Comparison of ENCODE assay signal across 20 cellular contexts in genomic region chr2:112642961-112643360, GRCh38. TPM values are rescaled to one million over a fixed set of nuclear protein-coding genes. Genes with fewer than 3 reads are reported as not detected.
DNase-seq lines count a peak whose midpoint lies in the region; ATAC-seq and TF ChIP-seq lines count a peak whose summit lies in the region.
"Had no signal": no experiment of that assay in that cellular context is flagged by ENCODE, and none has a peak within 500 bp of the region (broad histone marks: within the 10 kb centered on the region; RNA-seq: fewer than 3 reads in every experiment).

No MANE protein-coding gene starts in this region.

- H3K4me1 Mint-ChIP-seq in T-helper 2 cell treated with Interferon-gamma antibody and Interleukin-4, amounts not matched to agents 5 μg/mL and 100 μg/mL, for 36 hours (ENCODE audit: low read depth) = peaks cover 57% of the 10 kb centered on the region
- H3K4me1 Mint-ChIP-seq in dendritic cell treated with granulocyte-macrophage colony-stimulating factor and Interleukin-4, amounts not matched to agents 40 ng/mL and 50 ng/mL, for 4 days (ENCODE audit: low read depth) = peaks cover 60% of the 10 kb centered on the region
- peaks cover 42% of the 10 kb centered on the region for H3K4me1 Mint-ChIP-seq in osteocyte (ENCODE audit: unreplicated experiment)

- WGBS in IMR-90 (ENCODE audit: extremely low coverage in 2 of 2, insufficient read length in 1 of 2), 2 experiments = no CpG with 5 or more reads among the region's 7 CpGs

- H3K36me3 ChIP-seq in IMR-90 (ENCODE audit: control insufficient read depth, insufficient read depth, low read length) (peaks cover 4% of the 10 kb centered on the region; the same call in 1 of the 2 replicates), Karpas-422 (ENCODE audit: insufficient read depth, low read length) (peaks cover 9% of the 10 kb centered on the region)
- H3K36me3 ChIP-seq: prostate gland had no signal

- H2AFZ ChIP-seq in IMR-90 (replicated peaks; ENCODE audit: low read length, poor library complexity) = no peak overlapping the region
- H2AFZ ChIP-seq in Karpas-422 (ENCODE audit: low read length) = no peak overlapping the region

- BruUV-seq in IMR-90 (replicated peaks; lab: Mats Ljungman, UMichigan) = no TSS peak

- CTCF ChIA-PET in IMR-90 (lab: Yijun Ruan, JAX) = no interaction called here

- no peaks in the 10 kb centered on the region for H3K9me3 Mint-ChIP-seq in T-helper 2 cell treated with Interferon-gamma antibody and Interleukin-4, amounts not matched to agents 5 μg/mL and 100 μg/mL, for 36 hours
- no peaks in the 10 kb centered on the region for H3K9me3 Mint-ChIP-seq in dendritic cell treated with granulocyte-macrophage colony-stimulating factor and Interleukin-4, amounts not matched to agents 40 ng/mL and 50 ng/mL, for 4 days
- H3K9me3 Mint-ChIP-seq in osteocyte (ENCODE audit: unreplicated experiment) = no peaks in the 10 kb centered on the region
- H3K9me3 Mint-ChIP-seq: naive thymus-derived CD8-positive, alpha-beta T cell had no signal

- intact Hi-C loops in IMR-90 (cut with micrococcal nuclease) = no loop called here
- intact Hi-C loops in dendritic cell treated with granulocyte-macrophage colony-stimulating factor and Interleukin-4, amounts not matched to agents 40 ng/mL and 50 ng/mL, for 4 days (cut with micrococcal nuclease) = no loop called here

- H3K4ac ChIP-seq in IMR-90 (ENCODE audit: low read depth, low read length) = peak overlapping the region; percentile 84

- dilution Hi-C loops in IMR-90 (cut with HindIII; ENCODE audit: low sequenced_read_pairs, unreplicated experiment) = no loop called here

- peaks cover 33% of the 10 kb centered on the region for H3K9me1 ChIP-seq in IMR-90 (ENCODE audit: insufficient read depth, low read length)

- peak overlapping the region in 1 of 2 experiments; percentile 43; a peak in 3 of 4 replicates for H4K8ac ChIP-seq in IMR-90 (ENCODE audit: low read depth in 2 of 2, low read length in 2 of 2)

- in situ Hi-C loops in IMR-90 (cut with MboI; ENCODE audit: low sequenced_read_pairs) = no loop called here

- peaks cover 19% of the 10 kb centered on the region for H3K36me3 Mint-ChIP-seq in T-helper 2 cell treated with Interferon-gamma antibody and Interleukin-4, amounts not matched to agents 5 μg/mL and 100 μg/mL, for 36 hours (ENCODE audit: low read depth)
- H3K36me3 Mint-ChIP-seq in dendritic cell treated with granulocyte-macrophage colony-stimulating factor and Interleukin-4, amounts not matched to agents 40 ng/mL and 50 ng/mL, for 4 days (ENCODE audit: low read depth) = peaks cover 22% of the 10 kb centered on the region
- H3K36me3 Mint-ChIP-seq in osteocyte (ENCODE audit: unreplicated experiment) = peaks cover 10% of the 10 kb centered on the region

- H4K20me1 ChIP-seq in IMR-90 (ENCODE audit: insufficient read depth, low read length) (peaks cover 17% of the 10 kb centered on the region), Karpas-422 (ENCODE audit: insufficient read depth, low read depth, low read length) (no peaks in the 10 kb centered on the region)

- TF ChIP-seq CTCF in IMR-90 (conservative IDR thresholded peaks at IDR 0.05; ENCODE audit: low read depth, low read length) (no peak), osteocyte (IDR thresholded peaks at IDR 0.05) (no peak)

- H3K4me2 ChIP-seq in IMR-90 (ENCODE audit: low read depth, low read length) (no peak overlapping the region), Karpas-422 (ENCODE audit: low read depth, low read length, poor library complexity, severe bottlenecking) (no peak overlapping the region)
- H3K4me2 ChIP-seq: BLaER1 had no signal

- H2AK5ac ChIP-seq in IMR-90 (ENCODE audit: low read depth, low read length) = peak overlapping the region; percentile 92

- peak overlapping the region; percentile 51 for H2AK9ac ChIP-seq in IMR-90 (replicated peaks; ENCODE audit: low read depth, low read length, poor library complexity)

- peak overlapping the region; percentile 75 for H4K91ac ChIP-seq in IMR-90 (ENCODE audit: insufficient read depth, low read depth, low read length)

- H3K4me3 ChIP-seq in IMR-90 (ENCODE audit: insufficient read depth, low read depth, low read length) (no peak overlapping the region), Karpas-422 (ENCODE audit: low read length) (no peak overlapping the region)
- H3K4me3 ChIP-seq: BLaER1, heart right ventricle, prostate gland had no signal

- H2BK120ac ChIP-seq in IMR-90 (ENCODE audit: low read depth, low read length) = peak overlapping the region; percentile 80

- H2BK20ac ChIP-seq in IMR-90 (ENCODE audit: low read depth, low read length) = peak overlapping the region; percentile 82; the same call in 1 of the 2 replicates

- H3K4me1 ChIP-seq in IMR-90 (ENCODE audit: control insufficient read depth, insufficient read depth, low read length) = peaks cover 20% of the 10 kb centered on the region
- H3K4me1 ChIP-seq in Karpas-422 (ENCODE audit: low read length) = peaks cover 25% of the 10 kb centered on the region

- peak overlapping the region; percentile 31; the same call in 1 of the 2 replicates for H4K5ac ChIP-seq in IMR-90 (ENCODE audit: low read depth, low read length)

- H3K79me2 ChIP-seq in Karpas-422 (ENCODE audit: low read length) = peaks cover 22% of the 10 kb centered on the region

- no peaks in the 10 kb centered on the region for H3K27me3 Mint-ChIP-seq in T-helper 2 cell treated with Interferon-gamma antibody and Interleukin-4, amounts not matched to agents 5 μg/mL and 100 μg/mL, for 36 hours (ENCODE audit: low read depth)
- no peaks in the 10 kb centered on the region for H3K27me3 Mint-ChIP-seq in dendritic cell treated with granulocyte-macrophage colony-stimulating factor and Interleukin-4, amounts not matched to agents 40 ng/mL and 50 ng/mL, for 4 days
- H3K27me3 Mint-ChIP-seq in osteocyte (ENCODE audit: unreplicated experiment) = no peaks in the 10 kb centered on the region
- H3K27me3 Mint-ChIP-seq: naive thymus-derived CD8-positive, alpha-beta T cell had no signal

- peak overlapping the region; percentile 80; the same call in 1 of the 3 replicates for H2BK15ac ChIP-seq in IMR-90 (ENCODE audit: low read depth, low read length)

- H3K14ac ChIP-seq in IMR-90 (replicated peaks; ENCODE audit: low read depth, low read length) = peak overlapping the region; percentile 54; the same call in 1 of the 2 replicates

- POLR2A ChIA-PET in IMR-90 (lab: Charles Lee; ENCODE audit: unreplicated experiment) = no interaction called here

- H2BK5ac ChIP-seq in IMR-90 (ENCODE audit: low read depth, low read length, poor library complexity, severe bottlenecking) = peak overlapping the region; percentile 55

- ATAC-seq in IMR-90 (ENCODE audit: low read depth) (no peak), HG03139 (IDR thresholded peaks at IDR 0.05; ENCODE audit: unreplicated experiment) (no peak), GM18873 (IDR thresholded peaks at IDR 0.05; ENCODE audit: low FRiP score, unreplicated experiment) (no peak)
- ATAC-seq: heart right ventricle; naive thymus-derived CD8-positive, alpha-beta T cell; SK-N-SH treated with all-trans-retinoic acid at 6 μM for 48 hours had no signal

- H3K23ac ChIP-seq in IMR-90 (ENCODE audit: low read depth, low read length) = peak overlapping the region; percentile 45

- H3K27me3 ChIP-seq in IMR-90 (ENCODE audit: control insufficient read depth, insufficient read depth, low read length) = no peaks in the 10 kb centered on the region
- no peaks in the 10 kb centered on the region for H3K27me3 ChIP-seq in Karpas-422 (ENCODE audit: low read length)
- H3K27me3 ChIP-seq: BLaER1, heart right ventricle had no signal

- no peak overlapping the region for H3K4me3 Mint-ChIP-seq in T-helper 2 cell treated with Interferon-gamma antibody and Interleukin-4, amounts not matched to agents 5 μg/mL and 100 μg/mL, for 36 hours
- peak overlapping the region; percentile 11 for H3K4me3 Mint-ChIP-seq in dendritic cell treated with granulocyte-macrophage colony-stimulating factor and Interleukin-4, amounts not matched to agents 40 ng/mL and 50 ng/mL, for 4 days
- H3K4me3 Mint-ChIP-seq in osteocyte (ENCODE audit: unreplicated experiment) = no peak overlapping the region

- peaks cover 16 to 46% of the 10 kb centered on the region in 2 experiments for H3K79me1 ChIP-seq in IMR-90 (ENCODE audit: low read depth in 1 of 2, low read length in 2 of 2)

- H3K18ac ChIP-seq in IMR-90 (ENCODE audit: low read depth, low read length) = no peak overlapping the region; the same call in 1 of the 2 replicates

- no peak for TF ChIP-seq RAD21 in IMR-90 (IDR thresholded peaks at IDR 0.05; ENCODE audit: low read length)

- H3K9ac ChIP-seq in IMR-90 (ENCODE audit: low read depth, low read length) (no peak overlapping the region), Karpas-422 (ENCODE audit: low read length) (no peak overlapping the region)
- H3K9ac ChIP-seq: BLaER1 had no signal

- H3K27ac Mint-ChIP-seq in T-helper 2 cell treated with Interferon-gamma antibody and Interleukin-4, amounts not matched to agents 5 μg/mL and 100 μg/mL, for 36 hours = peak overlapping the region; percentile 21
- H3K27ac Mint-ChIP-seq in dendritic cell treated with granulocyte-macrophage colony-stimulating factor and Interleukin-4, amounts not matched to agents 40 ng/mL and 50 ng/mL, for 4 days = no peak overlapping the region
- peak overlapping the region; percentile 24 for H3K27ac Mint-ChIP-seq in osteocyte (ENCODE audit: unreplicated experiment)

- H3K9me3 ChIP-seq in IMR-90 (ENCODE audit: control insufficient read depth, insufficient read depth, low read length) (no peaks in the 10 kb centered on the region), Karpas-422 (ENCODE audit: low read length) (no peaks in the 10 kb centered on the region)
- H3K9me3 ChIP-seq: BLaER1, heart right ventricle, prostate gland had no signal

- no peak overlapping the region for H3K56ac ChIP-seq in IMR-90 (ENCODE audit: extremely low read depth, insufficient read depth, low read length)

- no peak overlapping the region for H3K27ac ChIP-seq in IMR-90 (ENCODE audit: insufficient read depth, low read length)
- no peak overlapping the region for H3K27ac ChIP-seq in Karpas-422 (ENCODE audit: low read length)
- H3K27ac ChIP-seq: 22Rv1, BLaER1, prostate gland had no signal

- TF ChIP-seq POLR2A in IMR-90 (IDR thresholded peaks at IDR 0.05; ENCODE audit: low read depth, low read length) = no peak

- no peak for DNase-seq in T-helper 2 cell treated with Interferon-gamma antibody and Interleukin-4, amounts not matched to agents 5 μg/mL and 100 μg/mL, for 36 hours (ENCODE audit: low spot score)
- DNase-seq in T-helper 2 cell = no peak
- no peak for DNase-seq in IMR-90
- no peak for DNase-seq in osteocyte (ENCODE audit: extremely low spot score, unreplicated experiment)
- no peak for DNase-seq in Karpas-422
- DNase-seq: activated CD4-positive, alpha-beta T cell treated with anti-CD3 and anti-CD28 coated beads for 4 hours; activated CD8-positive, alpha-beta memory T cell treated with anti-CD3 and anti-CD28 coated beads, Interleukin-2, amount 50 U/mL, for 48 hours; aorta; effector memory CD4-positive, alpha-beta T cell; heart right ventricle; naive thymus-derived CD8-positive, alpha-beta T cell; NCI-H1436 treated with DMSO at 0.1 percent for 48 hours; NCI-H2171 treated with DMSO at 0.1 percent for 48 hours had no signal

- no peaks in the 10 kb centered on the region for H3K9me2 ChIP-seq in Karpas-422 (replicated peaks; ENCODE audit: insufficient read depth, low read length)

RNA-seq across cellular contexts. Expression of gene SLC20A1, which starts 2.8 kb away (rescaled TPM):
- total RNA-seq in IMR-90 (2012; rRNA removed) (94.1 and 123 TPM in 2 replicates), osteocyte (77.6 and 80.4 TPM in 2 replicates)
- polyA plus RNA-seq in IMR-90 (2012; rRNA removed) = 72.3 and 93.6 TPM in 2 replicates
- polyA plus RNA-seq in IMR-90 (2012; cell fraction: cytosol; rRNA removed) = 20.4 and 27.2 TPM in 2 replicates
- polyA plus RNA-seq in IMR-90 (2012; cell fraction: nucleus; rRNA removed; ENCODE audit: low replicate concordance) = 27.1 and 155 TPM in 2 replicates
- 24.6 and 48.4 TPM in 2 replicates for total RNA-seq in Karpas-422 (2014; rRNA removed; shearing (Covaris generic); ENCODE audit: low replicate concordance)

RNA-seq across cellular contexts. Expression of gene CHCHD5, which starts 58.6 kb away (rescaled TPM):
- 4.8 and 8.1 TPM in 2 replicates for total RNA-seq in IMR-90 (2012; rRNA removed)
- polyA plus RNA-seq in IMR-90 (2012; rRNA removed) = 40.1 and 46.2 TPM in 2 replicates
- 79.8 and 84.7 TPM in 2 replicates for polyA plus RNA-seq in IMR-90 (2012; cell fraction: cytosol; rRNA removed)
- 19.4 and 30.5 TPM in 2 replicates for polyA plus RNA-seq in IMR-90 (2012; cell fraction: nucleus; rRNA removed; ENCODE audit: low replicate concordance)
- total RNA-seq in osteocyte = 24.7 and 31.4 TPM in 2 replicates
- total RNA-seq in Karpas-422 (2014; rRNA removed; shearing (Covaris generic); ENCODE audit: low replicate concordance) = 30.0 and 37.4 TPM in 2 replicates
